In the genomic region with DNA sequence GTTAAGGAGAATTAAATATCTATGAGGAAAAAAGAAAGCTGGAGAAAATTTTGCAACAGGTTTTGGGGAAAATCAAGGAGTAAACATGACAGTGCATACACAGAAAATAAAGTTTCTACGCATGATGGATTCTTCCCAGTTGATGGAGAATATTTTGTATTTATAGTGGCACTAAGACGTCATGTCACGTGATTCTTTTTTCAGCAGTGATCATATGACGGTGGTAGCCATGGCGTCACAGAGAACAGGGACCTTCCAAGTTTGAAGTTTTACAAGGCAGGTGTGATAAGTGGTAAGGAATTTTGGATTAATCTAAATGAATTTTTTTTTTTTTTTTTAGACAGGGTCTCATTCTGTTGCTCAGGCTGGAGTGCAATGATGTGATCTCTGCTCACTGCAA, we compare ENCODE assay signal across 38 cellular contexts. TPM values are rescaled to one million over a fixed set of nuclear protein-coding genes. Genes with fewer than 3 reads are reported as not detected.
"Had no signal": no experiment of that assay in that cellular context is flagged by ENCODE, and none has a peak within 500 bp of the region (broad histone marks: within the 10 kb centered on the region; RNA-seq: fewer than 3 reads in every experiment).

No MANE protein-coding gene starts in this region.

- H3K27ac ChIP-seq: adrenal gland, ascending aorta, body of pancreas, brain microvascular endothelial cell, breast epithelium, cardiac muscle cell had no signal

- DNase-seq: activated effector memory CD4-positive, alpha-beta T cell treated with anti-CD3 and anti-CD28 coated beads, Interleukin-2, amount 50 U/mL, for 16 hours; activated effector memory CD4-positive, alpha-beta T cell treated with Interleukin-2 at 50 U/mL for 16 hours; activated gamma-delta T cell; activated gamma-delta T cell treated with Interleukin-2 at 50 U/mL for 16 hours; activated naive CD4-positive, alpha-beta T cell; activated naive CD4-positive, alpha-beta T cell treated with anti-CD3 and anti-CD28 coated beads for 36 hours; activated naive CD4-positive, alpha-beta T cell treated with anti-CD3 and anti-CD28 coated beads, Interleukin-2, amount 10 ng/mL, durations not matched to agents 7 days and 5 days; activated naive CD4-positive, alpha-beta T cell treated with anti-CD3 and anti-CD28 coated beads, Interleukin-2, amount 50 U/mL, for 16 hours; activated naive CD4-positive, alpha-beta T cell treated with Interleukin-2 at 50 U/mL for 16 hours; activated naive CD8-positive, alpha-beta T cell treated with anti-CD3 and anti-CD28 coated beads for 36 hours; activated naive CD8-positive, alpha-beta T cell treated with anti-CD3 and anti-CD28 coated beads, Interleukin-2, amount 10 ng/mL, durations not matched to agents 7 days and 5 days; activated naive CD8-positive, alpha-beta T cell treated with anti-CD3 and anti-CD28 coated beads, Interleukin-2, amount 50 U/mL, for 24 hours; activated T-cell treated with anti-CD3 and anti-CD28 coated beads, Interleukin-2, amount 50 U/mL, for 24 hours; activated T-cell treated with anti-CD3 and anti-CD28 coated beads, Interleukin-2, amount 50 U/mL, for 4 hours; activated T-cell treated with anti-CD3 and anti-CD28 coated beads, Interleukin-2, amount 50 U/mL, for 48 hours; activated T-cell treated with anti-CD3 and anti-CD28 coated beads, Interleukin-2, amount 50 U/mL, for 72 hours; adrenal gland; amniotic stem cell; amygdala; anterior cingulate cortex; aorta; body of pancreas; brain microvascular endothelial cell; caudate nucleus; central memory CD4-positive, alpha-beta T cell; cerebellar nuclear complex had no signal

- FAIRE-seq: astrocyte, bronchial epithelial cell had no signal

- H3K36me3 ChIP-seq: adrenal gland, ascending aorta, brain microvascular endothelial cell, breast epithelium, cardiac muscle cell had no signal

- H3K9me3 ChIP-seq: adrenal gland, ascending aorta, body of pancreas, breast epithelium had no signal

- H3K4me3 ChIP-seq: adrenal gland, ascending aorta, body of pancreas, breast epithelium, cardiac muscle cell had no signal

- H3K27me3 ChIP-seq: adrenal gland, ascending aorta, body of pancreas, brain microvascular endothelial cell, breast epithelium, cardiac muscle cell had no signal

- H3K4me1 ChIP-seq: adrenal gland, ascending aorta, body of pancreas, breast epithelium had no signal

- ATAC-seq: activated naive CD4-positive, alpha-beta T cell treated with anti-CD3 and anti-CD28 coated beads, Interleukin-2, amount 50 U/mL, for 72 hours; activated naive CD8-positive, alpha-beta T cell treated with anti-CD3 and anti-CD28 coated beads, Interleukin-2, amount 50 U/mL, for 24 hours; activated T-cell treated with anti-CD3 and anti-CD28 coated beads, Interleukin-2, amount 50 U/mL, for 4 hours; activated T-cell treated with anti-CD3 and anti-CD28 coated beads, Interleukin-2, amount 50 U/mL, for 72 hours; activated T-helper 17 cell treated with anti-CD3 and anti-CD28 coated beads, Interleukin-2, amount 50 U/mL, for 72 hours; body of pancreas had no signal

RNA-seq across cellular contexts. Expression of a gene that starts 8.5 kb away (rescaled TPM):
- total RNA-seq: activated naive CD4-positive, alpha-beta T cell treated with anti-CD3 and anti-CD28 coated beads for 36 hours; activated naive CD4-positive, alpha-beta T cell treated with anti-CD3 and anti-CD28 coated beads, Interleukin-2, amount 50 U/mL, for 72 hours; activated naive CD8-positive, alpha-beta T cell treated with anti-CD3 and anti-CD28 coated beads for 36 hours; activated naive CD8-positive, alpha-beta T cell treated with anti-CD3 and anti-CD28 coated beads, Interleukin-2, amount 10 ng/mL, durations not matched to agents 7 days and 5 days; activated T-cell treated with anti-CD3 and anti-CD28 coated beads, Interleukin-2, amount 50 U/mL, for 4 hours; activated T-cell treated with anti-CD3 and anti-CD28 coated beads, Interleukin-2, amount 50 U/mL, for 72 hours; activated T-helper 1 cell treated with anti-CD3 and anti-CD28 coated beads, Interleukin-12 subunit alpha, Interleukin-12 subunit beta, Interleukin-2, Interleukin-4 antibody, amounts not matched to agents 30 ng/mL and 10 ng/mL and 1 ng/mL, durations not matched to agents 14 hours and 24 hours and 36 hours; activated T-helper 17 cell treated with anti-CD3 and anti-CD28 coated beads, Interleukin-2, amount 50 U/mL, for 72 hours; activated T-helper 2 cell treated with anti-CD3 and anti-CD28 coated beads, Interferon-gamma antibody, Interleukin-2, Interleukin-4, amounts not matched to agents 10 μg/mL and 5 μg/mL and 100 μg/mL, durations not matched to agents 14 hours and 24 hours and 36 hours; adrenal gland; aorta; ascending aorta; astrocyte; body of pancreas; breast epithelium; bronchial epithelial cell; cardiac muscle cell; cardiac septum; cerebellum; chondrocyte had no signal
- polyA plus RNA-seq: adrenal gland, aorta, cardiac muscle cell had no signal

RNA-seq across cellular contexts. Expression of a gene that starts 8.6 kb away (rescaled TPM):
- total RNA-seq: astrocyte, cardiac muscle cell had no signal
- polyA plus RNA-seq: cardiac muscle cell had no signal
